Comparison of ENCODE assay signal across 17 cellular contexts in genomic region chr10:112347709-112348671, GRCh38. TPM values are rescaled to one million over a fixed set of nuclear protein-coding genes. Genes with fewer than 3 reads are reported as not detected.
DNase-seq lines count a peak whose midpoint lies in the region; ATAC-seq, FAIRE-seq and TF ChIP-seq lines count a peak whose summit lies in the region.
"Had no signal": no experiment of that assay in that cellular context is flagged by ENCODE, and none has a peak within 500 bp of the region (broad histone marks: within the 10 kb centered on the region; RNA-seq: fewer than 3 reads in every experiment).

No MANE protein-coding gene starts in this region.

- no peaks in the 10 kb centered on the region for H4K20me1 ChIP-seq in HepG2 (ENCODE audit: insufficient read depth, low read length)
- H4K20me1 ChIP-seq: BLaER1 treated with 17β-estradiol and CSF1 and Interleukin-3, amounts not matched to agents 10 nM and 100 nM had no signal

- no peak for TF ChIP-seq RAD21 in HepG2 (CRISPR knock-in tag; IDR thresholded peaks at IDR 0.05)

- in situ Hi-C loops in HepG2 (cut with HindIII; ENCODE audit: extremely low pct_ligation_motif_present, low pct_unique_long_range_greater_than_20kb) (loop anchor here (25.0 kb wide), 1 partner anchor 89 kb away; the partner anchor contains the start of genes VTI1A and ZDHHC6), brain microvascular endothelial cell (cut with HindIII; ENCODE audit: low pct_ligation_motif_present, low sequenced_read_pairs) (no loop called here)

- no peaks in the 10 kb centered on the region for H3K9me3 ChIP-seq in HepG2 (ENCODE audit: low read length)

- ATAC-seq in HepG2 (peak; percentile 27; the same call in 2 of the 3 replicates), sciatic nerve (no peak), HG03342 (IDR thresholded peaks at IDR 0.05; ENCODE audit: unreplicated experiment) (no peak), GM19351 (IDR thresholded peaks at IDR 0.05; ENCODE audit: unreplicated experiment) (no peak)
- ATAC-seq: CD8-positive, alpha-beta T cell; GM12878 had no signal

- peak overlapping the region; percentile 15 for H2AFZ ChIP-seq in HepG2 (ENCODE audit: low read length)
- H2AFZ ChIP-seq: GM23248 had no signal

- TF ChIP-seq EP300 in HepG2 (IDR thresholded peaks at IDR 0.05; ENCODE audit: low read depth in 2 of 2, low read length in 2 of 2) (0 out of 4 replicates have a peak, but pooled peaks of 1 of the 2 experiments have one; percentile 8), HepG2 (CRISPR knock-in tag; IDR thresholded peaks at IDR 0.05; ENCODE audit: borderline replicate concordance) (no peak)

- CTCF ChIA-PET in HepG2 (lab: Yijun Ruan, JAX; ENCODE audit: low intra/inter-chr PET ratio, low total read pairs): no interaction called here

- H3K4me3 ChIP-seq in HepG2 (replicated peaks in 1 of 3; ENCODE audit: insufficient read depth in 1 of 3, low read depth in 2 of 3, low read length in 3 of 3): no peak overlapping the region
- H3K4me3 ChIP-seq in brain microvascular endothelial cell (ENCODE audit: low read depth, low read length): no peak overlapping the region
- H3K4me3 ChIP-seq: BLaER1 treated with 17β-estradiol and CSF1 and Interleukin-3, amounts not matched to agents 10 nM and 100 nM; GM12878; GM23248 had no signal

- WGBS in HepG2 (ENCODE audit: low lambda C conversion rate): 15% methylated on average over 12 of the region's 12 CpGs

- no peak overlapping the region for H3K9ac ChIP-seq in HepG2 (ENCODE audit: insufficient read depth, low read depth, low read length)
- H3K9ac ChIP-seq: BLaER1 treated with 17β-estradiol and CSF1 and Interleukin-3, amounts not matched to agents 10 nM and 100 nM; GM23248 had no signal

- FAIRE-seq in HepG2 (lab: Jason Lieb, UNC): no peak
- FAIRE-seq: GM12878, HTR-8/SVneo had no signal

- no peaks in the 10 kb centered on the region for H3K79me2 ChIP-seq in HepG2 (ENCODE audit: insufficient read depth, low read length)

- H3K36me3 ChIP-seq in HepG2 (replicated peaks in 1 of 2; ENCODE audit: control insufficient read depth in 1 of 2, insufficient read depth in 2 of 2, low read length in 2 of 2): no peaks in the 10 kb centered on the region
- H3K36me3 ChIP-seq in brain microvascular endothelial cell (replicated peaks): no peaks in the 10 kb centered on the region
- H3K36me3 ChIP-seq: BLaER1 treated with 17β-estradiol and CSF1 and Interleukin-3, amounts not matched to agents 10 nM and 100 nM had no signal

- H3K4me2 ChIP-seq in HepG2 (ENCODE audit: low read depth, low read length): peak overlapping the region; percentile 31
- H3K4me2 ChIP-seq: BLaER1 treated with 17β-estradiol and CSF1 and Interleukin-3, amounts not matched to agents 10 nM and 100 nM had no signal

- intact Hi-C loops in HepG2 (cut with micrococcal nuclease; ENCODE audit: unreplicated experiment): no loop called here
- intact Hi-C loops in sciatic nerve (cut with DNase I): no loop called here

- no peak for DNase-seq in HepG2 (ENCODE audit: low spot score)
- peak; percentile 15 for DNase-seq in sciatic nerve (ENCODE audit: low spot score)
- DNase-seq in cortex of kidney (lab: John Stamatoyannopoulos, UW): no peak
- no peak for DNase-seq in brain microvascular endothelial cell
- DNase-seq: 8988T; Calu3; CD8-positive, alpha-beta T cell; DMS79 treated with DMSO at 0.1 percent for 48 hours; GF-D8; GM23248; HCEC 1CT had no signal

- no peak for TF ChIP-seq POLR2A in HepG2 (IDR thresholded peaks at IDR 0.05; ENCODE audit: insufficient read depth in 1 of 2, low read depth in 2 of 2, low read length in 2 of 2)

- BruUV-seq in HepG2 (replicated peaks; lab: Mats Ljungman, UMichigan): no TSS peak

- no peaks in the 10 kb centered on the region for H3K27me3 ChIP-seq in HepG2 (ENCODE audit: control insufficient read depth in 1 of 2, insufficient read depth in 2 of 2, low read length in 2 of 2)
- H3K27me3 ChIP-seq in brain microvascular endothelial cell (replicated peaks): no peaks in the 10 kb centered on the region
- H3K27me3 ChIP-seq: BLaER1 treated with 17β-estradiol and CSF1 and Interleukin-3, amounts not matched to agents 10 nM and 100 nM had no signal

- H3K27ac ChIP-seq in VCaP (peak overlapping the region; percentile 31; the same call in 1 of the 2 replicates), HepG2 (ENCODE audit: extremely low read length, insufficient read depth, low read length) (no peak overlapping the region), brain microvascular endothelial cell (no peak overlapping the region)
- H3K27ac ChIP-seq: BLaER1 treated with 17β-estradiol and CSF1 and Interleukin-3, amounts not matched to agents 10 nM and 100 nM; GM23248 had no signal

- H3K4me1 ChIP-seq in HepG2 (ENCODE audit: insufficient read depth, low read length): peaks cover 48% of the 10 kb centered on the region

- no peak for TF ChIP-seq CTCF in VCaP (conservative IDR thresholded peaks at IDR 0.05)
- peak; percentile 28; the same call in 1 of the 2 replicates for TF ChIP-seq CTCF in HepG2 (CRISPR knock-in tag; IDR thresholded peaks at IDR 0.05)
- TF ChIP-seq CTCF in brain microvascular endothelial cell (IDR thresholded peaks at IDR 0.05; ENCODE audit: low read depth, low read length, missing control alignments): no peak

- POLR2A ChIA-PET in HepG2 (lab: Yijun Ruan, JAX): interaction anchor here (0.7 to 1.3 kb wide), 2 partner anchors 17 to 35 kb away, joined by 3 read pairs; no protein-coding TSS in a partner anchor

TF ChIP-seq in HepG2, 621 proteins besides CTCF, POLR2A, EP300 and RAD21 (continues in another document):
- TF ChIP-seq RXRA (CRISPR knock-in tag; IDR thresholded peaks at IDR 0.05) (peak; percentile 38; the same call in 1 of the 2 replicates), ZNF263 (CRISPR knock-in tag; IDR thresholded peaks at IDR 0.05) (peak; percentile 81), KDM4B (CRISPR knock-in tag; IDR thresholded peaks at IDR 0.05) (no peak), CEBPB (IDR thresholded peaks at IDR 0.05; ENCODE audit: borderline replicate concordance, low read depth, low read length) (peak; percentile 15; the same call in 1 of the 2 replicates), ZFP36L2 (CRISPR knock-in tag; IDR thresholded peaks at IDR 0.05) (no peak), SOX5 (CRISPR knock-in tag; IDR thresholded peaks at IDR 0.05; ENCODE audit: borderline replicate concordance) (0 out of 2 replicates have a peak, but pooled peaks have one; percentile 10), ZNF558 (CRISPR knock-in tag; IDR thresholded peaks at IDR 0.05; ENCODE audit: borderline replicate concordance) (no peak), ZMYM3 (CRISPR knock-in tag; IDR thresholded peaks at IDR 0.05) (peak; percentile 88), ZNF629 (CRISPR knock-in tag; conservative IDR thresholded peaks at IDR 0.05) (peak; percentile 95), JDP2 (CRISPR knock-in tag; IDR thresholded peaks at IDR 0.05; ENCODE audit: borderline replicate concordance) (no peak), ZNF124 (CRISPR knock-in tag; IDR thresholded peaks at IDR 0.05) (no peak)
- TF ChIP-seq, protein P1, sequence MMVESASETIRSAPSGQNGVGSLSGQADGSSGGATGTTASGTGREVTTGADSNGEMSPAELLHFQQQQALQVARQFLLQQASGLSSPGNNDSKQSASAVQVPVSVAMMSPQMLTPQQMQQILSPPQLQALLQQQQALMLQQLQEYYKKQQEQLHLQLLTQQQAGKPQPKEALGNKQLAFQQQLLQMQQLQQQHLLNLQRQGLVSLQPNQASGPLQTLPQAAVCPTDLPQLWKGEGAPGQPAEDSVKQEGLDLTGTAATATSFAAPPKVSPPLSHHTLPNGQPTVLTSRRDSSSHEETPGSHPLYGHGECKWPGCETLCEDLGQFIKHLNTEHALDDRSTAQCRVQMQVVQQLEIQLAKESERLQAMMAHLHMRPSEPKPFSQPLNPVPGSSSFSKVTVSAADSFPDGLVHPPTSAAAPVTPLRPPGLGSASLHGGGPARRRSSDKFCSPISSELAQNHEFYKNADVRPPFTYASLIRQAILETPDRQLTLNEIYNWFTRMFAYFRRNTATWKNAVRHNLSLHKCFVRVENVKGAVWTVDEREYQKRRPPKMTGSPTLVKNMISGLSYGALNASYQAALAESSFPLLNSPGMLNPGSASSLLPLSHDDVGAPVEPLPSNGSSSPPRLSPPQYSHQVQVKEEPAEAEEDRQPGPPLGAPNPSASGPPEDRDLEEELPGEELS (CRISPR knock-in tag; IDR thresholded peaks at IDR 0.05): no peak

RNA-seq across cellular contexts. Expression of gene ACSL5, which starts 25.9 kb away (rescaled TPM):
- total RNA-seq in HepG2 (2016; rRNA removed; fragmentation: Illumina TruSeq; extraction: Trizol): 32.7 and 56.4 TPM in 2 replicates
- 7.5 and 7.6 TPM in 2 replicates for total RNA-seq in HepG2 (2016; cell fraction: cytosol; rRNA removed; fragmentation: Illumina TruSeq; extraction: Trizol; ENCODE audit: low read depth)
- total RNA-seq in HepG2 (2016; cell fraction: insoluble cytoplasmic fraction; rRNA removed; fragmentation: Illumina TruSeq; extraction: Trizol): 31.4 and 60.5 TPM in 2 replicates
- 11.4 and 13.4 TPM in 2 replicates for total RNA-seq in HepG2 (2016; cell fraction: membrane; rRNA removed; fragmentation: Illumina TruSeq; extraction: Trizol)
- total RNA-seq in HepG2 (2016; cell fraction: nucleus; rRNA removed; fragmentation: Illumina TruSeq; extraction: Trizol): 67.4 and 69.7 TPM in 2 replicates
- 72.1 and 82.5 TPM in 2 replicates for polyA plus RNA-seq in HepG2 (2011; rRNA removed)
- 46.4 and 61.1 TPM in 2 replicates for polyA plus RNA-seq in HepG2 (2011; cell fraction: cytosol; rRNA removed)
- polyA plus RNA-seq in HepG2 (2011; cell fraction: nucleus; rRNA removed): 118 and 139 TPM in 2 replicates
- 67.2 and 80.7 TPM in 2 replicates for polyA plus RNA-seq in HepG2 (2012)
- polyA plus RNA-seq in HepG2 (2016; cell fraction: cytosol; fragmentation: Illumina TruSeq; extraction: Trizol; ENCODE audit: low read depth): 3.7 and 4.3 TPM in 2 replicates
- polyA plus RNA-seq in HepG2 (2016; cell fraction: insoluble cytoplasmic fraction; fragmentation: Illumina TruSeq; extraction: Trizol; ENCODE audit: low read depth): 26.4 and 27.5 TPM in 2 replicates
- polyA plus RNA-seq in HepG2 (2016; cell fraction: membrane; fragmentation: Illumina TruSeq; extraction: Trizol; ENCODE audit: low read depth): 6.5 TPM in 2 replicates
- 88.2 and 99.1 TPM in 2 replicates for polyA plus RNA-seq in HepG2 (2016; cell fraction: nucleus; fragmentation: Illumina TruSeq; extraction: Trizol; ENCODE audit: insufficient read depth, low read depth)
- polyA minus RNA-seq in HepG2 (2011; rRNA and poly(A)+ RNA removed; ENCODE audit: low replicate concordance): 45.1 and 203 TPM in 2 replicates
- polyA minus RNA-seq in HepG2 (2011; cell fraction: cytosol; rRNA and poly(A)+ RNA removed): 54.1 and 66.6 TPM in 2 replicates
- 68.9 and 74.5 TPM in 2 replicates for polyA minus RNA-seq in HepG2 (2011; cell fraction: nucleus; rRNA and poly(A)+ RNA removed)
- 11.3 TPM for total RNA-seq in sciatic nerve
